17 cellular contexts compared by ENCODE assay signal in the genomic region with DNA sequence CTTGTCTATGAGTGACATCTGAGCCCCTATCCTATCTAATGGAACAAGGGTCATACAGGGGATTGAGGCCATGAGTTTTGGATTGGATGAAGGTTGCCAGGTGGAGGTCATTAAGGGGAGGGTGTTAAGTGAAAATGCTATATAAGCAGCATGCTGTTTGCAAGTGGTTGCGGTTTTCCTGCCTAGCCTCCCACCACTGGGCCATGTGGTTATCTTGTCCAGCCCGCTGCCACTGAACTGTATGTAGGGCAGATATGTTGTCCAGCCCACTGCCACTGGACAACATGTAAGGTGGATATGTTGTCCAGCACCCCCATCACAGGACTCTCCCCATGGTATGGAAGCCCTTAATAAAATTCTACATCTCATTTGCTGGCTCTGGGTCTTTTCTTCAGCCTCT.
"Had no signal": no experiment of that assay in that cellular context is flagged by ENCODE, and none has a peak within 500 bp of the region (broad histone marks: within the 10 kb centered on the region; RNA-seq: fewer than 3 reads in every experiment).

No MANE protein-coding gene starts in this region.

- H3K4me3 ChIP-seq: SJSA1, SK-N-MC had no signal

- H3K4me1 ChIP-seq: SJSA1 had no signal

- H3K27ac ChIP-seq: SJSA1, SK-N-MC had no signal

- H3K36me3 ChIP-seq: SJSA1 had no signal

- DNase-seq: KBM-7, NCI-H1105, NCI-H1417, NCI-H1436 treated with DMSO at 0.1 percent for 48 hours, NCI-H1694, NCI-H187 treated with DMSO at 0.1 percent for 48 hours, NCI-H2029 treated with DMSO at 0.1 percent for 48 hours, NCI-H2107, NCI-H2227 treated with DMSO at 0.1 percent for 48 hours, NCI-H524, NCI-H526 treated with DMSO at 0.1 percent for 48 hours, NCI-H748 treated with DMSO at 0.1 percent for 48 hours, Right ventricle myocardium superior, RPMI8226, SIG-M5 had no signal

- H3K27me3 ChIP-seq: SJSA1 had no signal
